Comparison of ENCODE assay signal across 10 cellular contexts in the genomic region with DNA sequence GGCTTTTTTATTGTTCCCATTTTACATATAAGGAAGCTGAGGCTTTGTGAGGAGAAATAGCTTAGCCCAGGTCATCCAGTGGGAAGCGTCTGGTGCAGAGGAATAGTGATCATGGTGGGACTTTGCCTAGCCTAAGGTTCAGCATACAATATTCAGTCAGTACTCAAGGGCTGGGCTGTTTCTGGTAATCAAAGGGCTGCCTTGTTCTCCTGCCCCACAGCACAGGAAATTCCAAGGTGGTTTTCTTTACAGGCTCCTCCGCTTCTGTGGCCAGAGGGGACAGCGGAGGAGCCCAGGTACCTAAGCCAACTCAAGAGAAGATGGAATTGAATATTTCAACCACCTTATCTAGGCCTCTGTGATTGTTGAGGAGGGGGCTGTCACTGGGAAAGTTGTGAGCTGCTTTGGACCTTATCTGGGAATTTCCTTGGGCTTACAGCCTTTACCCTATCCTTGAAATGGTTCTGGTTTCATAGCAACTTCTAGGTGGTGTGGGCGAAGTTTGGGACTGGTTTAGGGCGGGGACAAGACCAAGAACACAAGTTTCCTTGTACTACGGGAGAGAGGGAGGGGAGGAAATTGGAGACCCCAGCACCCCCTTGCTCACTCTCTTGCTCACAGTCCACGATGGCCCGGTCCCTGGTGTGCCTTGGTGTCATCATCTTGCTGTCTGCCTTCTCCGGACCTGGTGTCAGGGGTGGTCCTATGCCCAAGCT. TPM values are rescaled to one million over a fixed set of nuclear protein-coding genes. Genes with fewer than 3 reads are reported as not detected.
DNase-seq lines count a peak whose midpoint lies in the region; ATAC-seq and TF ChIP-seq lines count a peak whose summit lies in the region.
"Had no signal": no experiment of that assay in that cellular context is flagged by ENCODE, and none has a peak within 500 bp of the region (broad histone marks: within the 10 kb centered on the region; RNA-seq: fewer than 3 reads in every experiment).

TSS of gene MIA (plus strand) at position 606 of the 716 bp plus-strand sequence. CDS start at position 628, 22 bp downstream.

- no peak within 1 kb of the TSS for H3K27ac ChIP-seq in CD4-positive, alpha-beta T cell (ENCODE audit: low read depth, low read length)
- peak within 1 kb of the TSS; percentile 98 for H3K27ac ChIP-seq in KOPT-K1 (ENCODE audit: low read depth, low read length, poor library complexity, severe bottlenecking)
- H3K27ac ChIP-seq in mammary epithelial cell (ENCODE audit: insufficient read depth, low read depth, low read length): peak within 1 kb of the TSS; percentile 99

- intact Hi-C loops in CD4-positive, alpha-beta T cell (cut with DNase I, micrococcal nuclease): loop anchor here in 1 of 2 experiments (5.0 kb wide), 1 partner anchor 42 kb away; no protein-coding TSS in a partner anchor
- intact Hi-C loops in mammary epithelial cell (cut with micrococcal nuclease) (loop anchor here (1.0 to 2.0 kb wide), 2 partner anchors 24 to 60 kb away; partner anchors contain the start of genes ACTMAP and SNRPA), left colon (cut with DNase I, micrococcal nuclease) (no loop called here)

- H3K36me3 ChIP-seq in KOPT-K1 (ENCODE audit: insufficient read depth, low read length): peaks cover 6% of the 10 kb centered on the region; the same call in 1 of the 2 replicates
- H3K36me3 ChIP-seq in mammary epithelial cell (ENCODE audit: insufficient read depth, low read length): no peaks in the 10 kb centered on the region

- CTCF ChIA-PET in CD4-positive, alpha-beta T cell (lab: Charles Lee): interaction anchor here (5.2 kb wide), 1 partner anchor 31 kb away, joined by 40 read pairs; no protein-coding TSS in a partner anchor
- CTCF ChIA-PET in mammary epithelial cell (lab: Charles Lee; ENCODE audit: low non-redundant PET): no interaction called here

- H3K9me3 Mint-ChIP-seq in CD4-positive, alpha-beta T cell: peaks cover 4% of the 10 kb centered on the region
- H3K9me3 Mint-ChIP-seq in neural crest cell: peaks cover 3% of the 10 kb centered on the region

- H3K27me3 Mint-ChIP-seq in CD4-positive, alpha-beta T cell: no peaks in the 10 kb centered on the region
- H3K27me3 Mint-ChIP-seq in neural crest cell (ENCODE audit: low read depth): no peaks in the 10 kb centered on the region

- H2AFZ ChIP-seq in mammary epithelial cell (ENCODE audit: low read depth, low read length): peak within 1 kb of the TSS; percentile 84

- H3K4me1 ChIP-seq in mammary epithelial cell (ENCODE audit: insufficient read depth, low read length): peaks cover 27% of the 10 kb centered on the region

- ATAC-seq in CD4-positive, alpha-beta T cell (ENCODE audit: poor library complexity): no peak
- ATAC-seq in HG02884 (IDR thresholded peaks at IDR 0.05; ENCODE audit: unreplicated experiment) (no peak), left colon (no peak)

- H3K27me3 ChIP-seq in CD4-positive, alpha-beta T cell (ENCODE audit: control insufficient read depth, insufficient read depth, low read length): no peaks in the 10 kb centered on the region
- no peaks in the 10 kb centered on the region for H3K27me3 ChIP-seq in mammary epithelial cell (ENCODE audit: insufficient read depth, low read length)

- H3K4me2 ChIP-seq in mammary epithelial cell (ENCODE audit: insufficient read depth, low read depth, low read length): peak within 1 kb of the TSS; percentile 89

- dilution Hi-C loops in mammary epithelial cell (cut with HindIII; ENCODE audit: low sequenced_read_pairs): loop anchor here (5.0 kb wide), 2 partner anchors 43 to 68 kb away; no protein-coding TSS in a partner anchor

- peak within 1 kb of the TSS; percentile 25 for H3K4me3 Mint-ChIP-seq in CD4-positive, alpha-beta T cell
- peak within 1 kb of the TSS; percentile 76 for H3K4me3 Mint-ChIP-seq in neural crest cell

- H3K36me3 Mint-ChIP-seq in CD4-positive, alpha-beta T cell (ENCODE audit: low read depth): peaks cover 26% of the 10 kb centered on the region
- H3K36me3 Mint-ChIP-seq in neural crest cell (ENCODE audit: low read depth): peaks cover 12% of the 10 kb centered on the region

- no peaks in the 10 kb centered on the region for H3K9me3 ChIP-seq in CD4-positive, alpha-beta T cell (ENCODE audit: control insufficient read depth, low read length)
- H3K9me3 ChIP-seq in KOPT-K1 (ENCODE audit: insufficient read depth, low read length, poor library complexity, severe bottlenecking): no peaks in the 10 kb centered on the region
- H3K9me3 ChIP-seq in mammary epithelial cell (replicated peaks; ENCODE audit: insufficient read depth, low read length): no peaks in the 10 kb centered on the region

- H3K4me1 Mint-ChIP-seq in CD4-positive, alpha-beta T cell (ENCODE audit: low read depth): peaks cover 37% of the 10 kb centered on the region
- peaks cover 41% of the 10 kb centered on the region for H3K4me1 Mint-ChIP-seq in neural crest cell

- peaks cover 26% of the 10 kb centered on the region for H3K79me2 ChIP-seq in mammary epithelial cell (ENCODE audit: insufficient read depth, low read length)

- in situ Hi-C loops in mammary epithelial cell (cut with MboI; ENCODE audit: low sequenced_read_pairs in 2 of 2): no loop called here

- peak within 1 kb of the TSS; percentile 42 to 60 (median 57) for H3K4me3 ChIP-seq in mammary epithelial cell (replicated peaks in 1 of 3; ENCODE audit: insufficient read depth in 1 of 3, low read depth in 2 of 3, low read length in 3 of 3)

- no peaks in the 10 kb centered on the region for H4K20me1 ChIP-seq in mammary epithelial cell (ENCODE audit: insufficient read depth, low read length)

- peak within 1 kb of the TSS; percentile 42 for H3K27ac Mint-ChIP-seq in CD4-positive, alpha-beta T cell
- H3K27ac Mint-ChIP-seq in neural crest cell (ENCODE audit: unreplicated experiment): peak within 1 kb of the TSS; percentile 82

- peak within 1 kb of the TSS; percentile 90 for H3K9ac ChIP-seq in mammary epithelial cell (ENCODE audit: insufficient read depth, low read length)

- no peak for TF ChIP-seq CTCF in CD4-positive, alpha-beta T cell (IDR thresholded peaks at IDR 0.05)
- TF ChIP-seq CTCF in mammary epithelial cell (conservative IDR thresholded peaks at IDR 0.05 in 1 of 2, IDR thresholded peaks at IDR 0.05 in 1 of 2; ENCODE audit: extremely low read depth in 1 of 2, insufficient read depth in 1 of 2, low read depth in 1 of 2, low read length in 2 of 2) (no peak), neural crest cell (conservative IDR thresholded peaks at IDR 0.05) (no peak)

- BruUV-seq in mammary epithelial cell (replicated peaks; lab: Mats Ljungman, UMichigan): no TSS peak

- 2% methylated on average over 9 of the region's 9 CpGs for WGBS in mammary epithelial cell (ENCODE audit: low coverage, missing lambda C conversion rate)

- DNase-seq in CD4-positive, alpha-beta T cell: no peak
- DNase-seq in mammary epithelial cell: peak; percentile 85
- no peak for DNase-seq in neural crest cell (ENCODE audit: low read depth, low spot score)
- no peak for DNase-seq in ureter (ENCODE audit: low spot score)
- no peak for DNase-seq in left colon
- no peak for DNase-seq in C1 segment of cervical spinal cord (lab: John Stamatoyannopoulos, UW)
- DNase-seq: NCI-H1694 treated with DMSO at 0.1 percent for 48 hours had no signal

- POLR2A ChIA-PET in CD4-positive, alpha-beta T cell (lab: Charles Lee): interaction anchor here (5.4 kb wide), 1 partner anchor 26 kb away, joined by 198 read pairs; the partner anchor contains the start of gene EGLN2

RNA-seq across cellular contexts. Expression of gene MIA, which starts in this region (rescaled TPM):
- not detected for total RNA-seq in CD4-positive, alpha-beta T cell
- total RNA-seq in mammary epithelial cell: 100 to 1,000 TPM; 106 to 107 TPM
- polyA plus RNA-seq in mammary epithelial cell: 166 TPM
- 99.5 TPM for polyA minus RNA-seq in mammary epithelial cell
- 6.9 and 9.9 TPM in 2 replicates for total RNA-seq in neural crest cell
- total RNA-seq in ureter: not detected
- total RNA-seq in left colon: 1 to 10 TPM in 1 of 2 donors, not detected in 1; 1.7 TPM
- polyA plus RNA-seq: aorta had no signal
